8 cellular contexts compared by ENCODE assay signal in the genomic region with DNA sequence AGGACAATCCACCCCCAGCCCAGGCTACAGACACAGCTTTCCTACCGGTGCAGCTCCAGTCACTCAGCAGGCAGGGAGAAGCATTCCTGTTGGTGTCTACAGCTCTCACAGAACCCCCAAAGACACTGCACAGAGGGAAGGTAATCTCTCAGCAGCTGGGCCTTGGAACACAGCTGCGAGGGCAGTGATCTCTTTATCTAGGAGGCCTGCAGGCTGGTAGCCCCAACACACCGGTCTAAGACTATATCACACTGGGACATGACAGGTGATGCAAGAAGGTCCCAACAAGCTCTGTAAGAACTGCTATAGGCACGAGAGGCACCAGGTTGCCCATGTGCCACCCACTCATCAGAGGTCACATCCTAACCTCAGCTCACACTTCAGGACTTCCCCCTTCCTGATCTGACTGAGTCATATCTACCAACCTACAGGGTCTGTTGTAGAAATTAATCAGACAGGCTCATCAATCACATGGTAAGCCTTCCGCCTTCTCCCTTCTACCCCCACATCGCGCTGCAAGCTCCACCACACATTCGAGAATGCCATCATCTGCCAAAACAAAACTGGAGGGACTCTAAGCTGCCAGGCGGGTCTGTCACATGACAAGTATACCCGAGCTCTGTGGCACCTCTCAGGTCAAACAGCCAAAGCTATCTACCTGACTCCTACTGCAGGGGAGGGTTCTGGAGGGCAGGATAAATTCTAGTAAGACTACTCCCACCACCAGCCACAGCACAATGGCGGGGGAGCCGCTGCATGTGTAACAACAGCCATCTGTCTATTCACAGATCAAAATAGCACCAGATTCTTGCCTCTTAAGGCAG. TPM values are rescaled to one million over a fixed set of nuclear protein-coding genes. Genes with fewer than 3 reads are reported as not detected.
DNase-seq lines count a peak whose midpoint lies in the region; ATAC-seq and TF ChIP-seq lines count a peak whose summit lies in the region.

No MANE protein-coding gene starts in this region.

- peak overlapping the region; percentile 84 for H3K27ac Mint-ChIP-seq in activated naive CD4-positive, alpha-beta T cell treated with anti-CD3 and anti-CD28 coated beads for 36 hours
- no peak overlapping the region for H3K27ac Mint-ChIP-seq in HFFc6

- H3K9me3 Mint-ChIP-seq in activated naive CD4-positive, alpha-beta T cell treated with anti-CD3 and anti-CD28 coated beads for 36 hours = no peaks in the 10 kb centered on the region
- H3K9me3 Mint-ChIP-seq in HFFc6 = no peaks in the 10 kb centered on the region

- H3K36me3 Mint-ChIP-seq in activated naive CD4-positive, alpha-beta T cell treated with anti-CD3 and anti-CD28 coated beads for 36 hours (ENCODE audit: low read depth) = no peaks in the 10 kb centered on the region
- no peaks in the 10 kb centered on the region for H3K36me3 Mint-ChIP-seq in HFFc6 (ENCODE audit: low read depth)

- CTCF ChIA-PET in activated naive CD4-positive, alpha-beta T cell treated with anti-CD3 and anti-CD28 coated beads for 36 hours (lab: Charles Lee) = interaction anchor here (0.9 to 12.6 kb wide), 19 partner anchors 9 to 74 kb away, joined by 3 to 138 read pairs (median 10); a partner anchor contains a TSS

- H3K27me3 Mint-ChIP-seq in activated naive CD4-positive, alpha-beta T cell treated with anti-CD3 and anti-CD28 coated beads for 36 hours (ENCODE audit: low read depth) = no peaks in the 10 kb centered on the region
- no peaks in the 10 kb centered on the region for H3K27me3 Mint-ChIP-seq in HFFc6 (ENCODE audit: insufficient read depth)

- H3K4me3 Mint-ChIP-seq in activated naive CD4-positive, alpha-beta T cell treated with anti-CD3 and anti-CD28 coated beads for 36 hours = peak overlapping the region; percentile 64
- no peak overlapping the region for H3K4me3 Mint-ChIP-seq in HFFc6

- peaks cover 90% of the 10 kb centered on the region for H3K4me1 Mint-ChIP-seq in activated naive CD4-positive, alpha-beta T cell treated with anti-CD3 and anti-CD28 coated beads for 36 hours (ENCODE audit: low read depth)
- H3K4me1 Mint-ChIP-seq in HFFc6 (ENCODE audit: low read depth) = peaks cover 24% of the 10 kb centered on the region

- ATAC-seq in GM18909 (IDR thresholded peaks at IDR 0.05; ENCODE audit: poor library complexity, unreplicated experiment) = peak; percentile 65
- peak; percentile 42 for ATAC-seq in HG03066 (IDR thresholded peaks at IDR 0.05; ENCODE audit: low read depth, unreplicated experiment)
- ATAC-seq in left lobe of liver = peak; percentile 17

- intact Hi-C loops in activated naive CD4-positive, alpha-beta T cell treated with anti-CD3 and anti-CD28 coated beads for 36 hours (cut with micrococcal nuclease) = loop anchor here (1.0 to 2.0 kb wide), 9 partner anchors 10 to 491 kb away; a partner anchor contains a TSS

- DNase-seq in RPMI8226 = peak; percentile 23
- DNase-seq in activated naive CD4-positive, alpha-beta T cell treated with anti-CD3 and anti-CD28 coated beads for 36 hours = peak; percentile 91
- no peak for DNase-seq in left lobe of liver (ENCODE audit: low spot score)
- DNase-seq in stimulated activated CD8-positive, alpha-beta memory T cell treated with anti-CD3 and anti-CD28 coated beads, Interleukin-2, amount 100 ng/mL, for 1 hour (ENCODE audit: low read depth in 2 of 2) = peak; percentile 52 to 53
- DNase-seq in HFFc6 = no peak
- DNase-seq in glomerular visceral epithelial cell (ENCODE audit: extremely low spot score) = no peak

- TF ChIP-seq CTCF in HFFc6 (IDR thresholded peaks at IDR 0.05) = no peak

RNA-seq across cellular contexts. Expression of a gene that starts 26.1 kb away (rescaled TPM):
- total RNA-seq in activated naive CD4-positive, alpha-beta T cell treated with anti-CD3 and anti-CD28 coated beads for 36 hours = 10 to 100 TPM; 11.8 to 11.9 TPM
- total RNA-seq in left lobe of liver = 5.7 TPM
- 10 to 100 TPM in 5 of 6 experiments, 1 to 10 TPM in 1; 9.3 to 10.6 (median 10.4) TPM for total RNA-seq in HFFc6 (2021; fragmentation: NEBNext Ultra II Directional; extraction: Animal tissue kit (Norgen Biotek cat#: 25700))

Comparison
In these comparisons a context has a peak if more than half of its experiments do, and no peak if none do; other contexts are left out.
1. DNase-seq: peak in RPMI8226 (single experiment), activated naive CD4-positive, alpha-beta T cell treated with anti-CD3 and anti-CD28 coated beads for 36 hours (single experiment) and stimulated activated CD8-positive, alpha-beta memory T cell treated with anti-CD3 and anti-CD28 coated beads, Interleukin-2, amount 100 ng/mL, for 1 hour (2 of 2); none in left lobe of liver (single experiment), HFFc6 (single experiment) and glomerular visceral epithelial cell (single experiment).
2. Peak in every context shown above with its lines, with median percentiles within 50 percentile points of each other: ATAC-seq.